In the genomic region with DNA sequence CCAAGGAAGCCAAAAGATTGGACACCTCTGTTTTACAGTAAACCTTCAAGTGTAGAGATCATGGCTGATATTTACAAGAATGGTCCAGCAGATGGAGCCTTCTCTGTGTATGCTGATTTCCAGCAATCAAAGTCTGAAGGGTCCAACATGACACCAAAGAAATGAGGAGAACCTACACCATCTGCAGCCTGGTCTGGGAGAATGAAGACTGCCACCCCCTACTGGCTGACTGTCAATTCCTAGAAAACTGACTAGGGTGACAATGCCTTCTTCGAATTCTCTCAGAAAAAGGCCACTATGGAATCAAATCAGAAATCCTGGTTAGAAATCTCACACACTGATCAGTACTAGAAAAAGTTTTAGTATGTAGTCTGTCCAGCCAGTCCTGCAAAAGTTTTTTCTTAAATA, we compare ENCODE assay signal across 9 cellular contexts.
DNase-seq lines count a peak whose midpoint lies in the region; ATAC-seq, FAIRE-seq and TF ChIP-seq lines count a peak whose summit lies in the region.
"Had no signal": no experiment of that assay in that cellular context is flagged by ENCODE, and none has a peak within 500 bp of the region (broad histone marks: within the 10 kb centered on the region; RNA-seq: fewer than 3 reads in every experiment).

No MANE protein-coding gene starts in this region.

- TF ChIP-seq CTCF in heart left ventricle (IDR thresholded peaks at IDR 0.05) (peak; percentile 26 to 60 (median 40)), omental fat pad (IDR thresholded peaks at IDR 0.05) (no peak)

- H3K27ac ChIP-seq in heart left ventricle, result no peak overlapping the region
- H3K27ac ChIP-seq in small intestine (ENCODE audit: low read depth in 1 of 2, low read length in 1 of 2), result no peak overlapping the region

- no peaks in the 10 kb centered on the region for H3K36me3 Mint-ChIP-seq in activated naive CD4-positive, alpha-beta T cell treated with anti-CD3 and anti-CD28 coated beads, Interleukin-2, amount 10 ng/mL, durations not matched to agents 7 days and 5 days

- no peaks in the 10 kb centered on the region for H3K27me3 Mint-ChIP-seq in activated naive CD4-positive, alpha-beta T cell treated with anti-CD3 and anti-CD28 coated beads, Interleukin-2, amount 10 ng/mL, durations not matched to agents 7 days and 5 days

- H3K27me3 ChIP-seq in heart left ventricle, result no peaks in the 10 kb centered on the region
- no peaks in the 10 kb centered on the region for H3K27me3 ChIP-seq in small intestine (ENCODE audit: control insufficient read depth in 2 of 2, insufficient read depth in 2 of 2, low read length in 2 of 2)

- peak; percentile 23 for DNase-seq in activated naive CD4-positive, alpha-beta T cell treated with anti-CD3 and anti-CD28 coated beads, Interleukin-2, amount 10 ng/mL, durations not matched to agents 7 days and 5 days
- DNase-seq in activated naive CD4-positive, alpha-beta T cell (lab: John Stamatoyannopoulos, UW), result no peak
- DNase-seq in M059J (ENCODE audit: low read depth) (peak; percentile 78), UCSD-AML1 (lab: John Stamatoyannopoulos, UW; ENCODE audit: unreplicated experiment) (peak; percentile 12), heart left ventricle (peak in 1 of 5 donors; percentile 18), small intestine (peak; percentile 64), omental fat pad (ENCODE audit: low spot score) (no peak)

- H3K36me3 ChIP-seq in heart left ventricle (no peaks in the 10 kb centered on the region), small intestine (ENCODE audit: control insufficient read depth in 2 of 2, insufficient read depth in 2 of 2, low read length in 2 of 2) (no peaks in the 10 kb centered on the region)

- TF ChIP-seq POLR2A in heart left ventricle (IDR thresholded peaks at IDR 0.05), result no peak

- intact Hi-C loops in heart left ventricle (cut with DNase I), result loop anchor here (1.0 to 10.0 kb wide), 6 partner anchors 80 to 204 kb away; a partner anchor contains a TSS

- no peaks in the 10 kb centered on the region for H3K4me1 Mint-ChIP-seq in activated naive CD4-positive, alpha-beta T cell treated with anti-CD3 and anti-CD28 coated beads, Interleukin-2, amount 10 ng/mL, durations not matched to agents 7 days and 5 days

- ATAC-seq in heart left ventricle (peak in 3 of 4 donors; percentile 55 to 82 (median 68)), GM18520 (IDR thresholded peaks at IDR 0.05; ENCODE audit: unreplicated experiment) (no peak), omental fat pad (ENCODE audit: low FRiP score) (no peak)

- no peaks in the 10 kb centered on the region for H3K9me3 Mint-ChIP-seq in activated naive CD4-positive, alpha-beta T cell treated with anti-CD3 and anti-CD28 coated beads, Interleukin-2, amount 10 ng/mL, durations not matched to agents 7 days and 5 days

- no peak overlapping the region for H3K27ac Mint-ChIP-seq in activated naive CD4-positive, alpha-beta T cell treated with anti-CD3 and anti-CD28 coated beads, Interleukin-2, amount 10 ng/mL, durations not matched to agents 7 days and 5 days

- H3K9me3 ChIP-seq in heart left ventricle (no peaks in the 10 kb centered on the region), small intestine (ENCODE audit: control insufficient read depth, low read depth) (no peaks in the 10 kb centered on the region)

- CTCF ChIA-PET in activated naive CD4-positive, alpha-beta T cell treated with anti-CD3 and anti-CD28 coated beads, Interleukin-2, amount 10 ng/mL, durations not matched to agents 7 days and 5 days (lab: Charles Lee), result interaction anchor here (0.6 to 1.6 kb wide), 2 partner anchors 207 to 322 kb away, joined by 4 to 6 read pairs; no protein-coding TSS in a partner anchor

- no peak overlapping the region for H3K4me3 Mint-ChIP-seq in activated naive CD4-positive, alpha-beta T cell treated with anti-CD3 and anti-CD28 coated beads, Interleukin-2, amount 10 ng/mL, durations not matched to agents 7 days and 5 days

- 70 to 85% (median 74%) methylated on average over 1 of the region's 1 CpG for WGBS in heart left ventricle, 4 donors
- WGBS in small intestine, 3 donors, result 60 to 69% (median 64%) methylated on average over 1 of the region's 1 CpG

- FAIRE-seq in small intestine (lab: Jason Lieb, UNC), result no peak
- FAIRE-seq: colon had no signal

- H3K4me1 ChIP-seq in heart left ventricle (peaks cover 0 to 17% (median 5%) of the 10 kb centered on the region in 12 donors), small intestine (ENCODE audit: control insufficient read depth in 2 of 2, insufficient read depth in 1 of 2, low read depth in 1 of 2, low read length in 1 of 2) (no peaks in the 10 kb centered on the region)

- H3K4me3 ChIP-seq in heart left ventricle, result no peak overlapping the region
- no peak overlapping the region for H3K4me3 ChIP-seq in small intestine (ENCODE audit: low read depth in 1 of 2, low read length in 2 of 2)

Comparison
In these comparisons a context has a peak if more than half of its experiments do, and no peak if none do; other contexts are left out.
1. DNase-seq: peak in activated naive CD4-positive, alpha-beta T cell treated with anti-CD3 and anti-CD28 coated beads, Interleukin-2, amount 10 ng/mL, durations not matched to agents 7 days and 5 days (single experiment), M059J (single experiment), UCSD-AML1 (single experiment) and small intestine (single experiment); none in activated naive CD4-positive, alpha-beta T cell (0 of 4) and omental fat pad (single experiment).
2. ATAC-seq: peak in heart left ventricle (3 of 4); none in GM18520 (single experiment) and omental fat pad (single experiment).
3. CTCF ChIP-seq: peak in heart left ventricle (12 of 12); none in omental fat pad (0 of 3).